In genomic region chr2:159399716-159400525, GRCh38 we compare ENCODE assay signal across 12 cellular contexts.
DNase-seq lines count a peak whose midpoint lies in the region; ATAC-seq and TF ChIP-seq lines count a peak whose summit lies in the region.
"Had no signal": no experiment of that assay in that cellular context is flagged by ENCODE, and none has a peak within 500 bp of the region (broad histone marks: within the 10 kb centered on the region; RNA-seq: fewer than 3 reads in every experiment).

No MANE protein-coding gene starts in this region.

- H3K4me3 ChIP-seq in HEK293 (ENCODE audit: low read depth, low read length) (no peak overlapping the region), OCI-LY7 (ENCODE audit: low read depth, low read length, poor library complexity, severe bottlenecking) (no peak overlapping the region), fibroblast of mammary gland (ENCODE audit: control insufficient read depth, low read depth, low read length) (no peak overlapping the region), trophoblast cell (ENCODE audit: low read depth, low read length) (no peak overlapping the region)
- H3K4me3 ChIP-seq: skin epidermis had no signal

- H3K14ac ChIP-seq in trophoblast cell (ENCODE audit: low read length): no peak overlapping the region

- H3K9me3 Mint-ChIP-seq in nephron progenitor cell: no peaks in the 10 kb centered on the region

- H2BK5ac ChIP-seq in trophoblast cell (ENCODE audit: low read depth, low read length, poor library complexity): no peak overlapping the region

- H3K27ac ChIP-seq in HEK293 (ENCODE audit: extremely low read depth, low read depth, low read length) (no peak overlapping the region), OCI-LY7 (ENCODE audit: low read depth, low read length, poor library complexity, severe bottlenecking) (no peak overlapping the region), trophoblast cell (ENCODE audit: low read depth, low read length) (no peak overlapping the region)
- H3K27ac ChIP-seq: skin epidermis had no signal

- H3K36me3 ChIP-seq in HEK293 (ENCODE audit: control insufficient read depth in 2 of 2, insufficient read depth in 1 of 2, low read length in 2 of 2) (no peaks in the 10 kb centered on the region), OCI-LY7 (ENCODE audit: insufficient read depth, low read length) (no peaks in the 10 kb centered on the region), trophoblast cell (ENCODE audit: control insufficient read depth in 1 of 2, insufficient read depth in 2 of 2, low read length in 2 of 2) (peaks cover 0 to 4% of the 10 kb centered on the region in 2 experiments)

- POLR2A ChIA-PET in HEK293 (lab: Yijun Ruan, JAX) (no interaction called here), OCI-LY7 (lab: Charles Lee) (interaction anchor here (0.7 kb wide), 1 partner anchor 12 kb away, joined by 3 read pairs; no protein-coding TSS in a partner anchor)

- H3K9me2 ChIP-seq in OCI-LY7 (ENCODE audit: insufficient read depth, low read length): no peaks in the 10 kb centered on the region

- H4K91ac ChIP-seq in trophoblast cell (ENCODE audit: low read depth, low read length): no peak overlapping the region

- H2AK5ac ChIP-seq in trophoblast cell (ENCODE audit: low read length): no peak overlapping the region

- H4K8ac ChIP-seq in trophoblast cell (ENCODE audit: low read depth, low read length): no peak overlapping the region

- peak overlapping the region; percentile 3; the same call in 1 of the 2 replicates for H2AFZ ChIP-seq in OCI-LY7 (ENCODE audit: low read length)
- H2AFZ ChIP-seq in trophoblast cell (ENCODE audit: insufficient read depth, low read length, poor library complexity): no peak overlapping the region

- no peaks in the 10 kb centered on the region for H3K79me1 ChIP-seq in trophoblast cell (ENCODE audit: low read length)

- H3K18ac ChIP-seq in trophoblast cell (ENCODE audit: low read length): no peak overlapping the region

- no peaks in the 10 kb centered on the region for H3K79me2 ChIP-seq in OCI-LY7 (ENCODE audit: insufficient read depth, low read depth, low read length)
- H3K79me2 ChIP-seq in trophoblast cell (ENCODE audit: control insufficient read depth, insufficient read depth, low read length, poor library complexity): no peaks in the 10 kb centered on the region

- no CpG with 5 or more reads among the region's 6 CpGs for WGBS in trophoblast cell (ENCODE audit: extremely low coverage, insufficient coverage, insufficient read length)

- no peak overlapping the region for H2BK12ac ChIP-seq in trophoblast cell (ENCODE audit: low read length)

- H3K23ac ChIP-seq in trophoblast cell (ENCODE audit: low read length): no peak overlapping the region

- TF ChIP-seq CTCF in HEK293 (tag by site-specific recombination; IDR thresholded peaks at IDR 0.05): no peak
- TF ChIP-seq CTCF in OCI-LY7 (conservative IDR thresholded peaks at IDR 0.05; ENCODE audit: low read length): no peak
- no peak for TF ChIP-seq CTCF in fibroblast of mammary gland (conservative IDR thresholded peaks at IDR 0.05; ENCODE audit: control insufficient read depth, insufficient read depth, low read depth, low read length)
- no peak for TF ChIP-seq CTCF in nephron progenitor cell (IDR thresholded peaks at IDR 0.05)

- DNase-seq in OCI-LY7 (ENCODE audit: low spot score) (no peak), fibroblast of mammary gland (ENCODE audit: low read depth) (peak; percentile 11), trophoblast cell (peak; percentile 9 to 77), head of caudate nucleus (no peak), nephron progenitor cell (no peak)
- DNase-seq: activated CD4-positive, alpha-beta T cell treated with anti-CD3 and anti-CD28 coated beads for 48 hours; activated effector memory CD4-positive, alpha-beta T cell treated with Interleukin-2 at 50 U/mL for 16 hours; DND-41; NCI-H1092 had no signal

- H3K4me1 ChIP-seq in HEK293 (ENCODE audit: control insufficient read depth, insufficient read depth, low read length) (peaks cover 19% of the 10 kb centered on the region), OCI-LY7 (ENCODE audit: insufficient read depth, low read length, poor library complexity, severe bottlenecking) (no peaks in the 10 kb centered on the region), trophoblast cell (ENCODE audit: control insufficient read depth in 1 of 2, insufficient read depth in 2 of 2, low read length in 2 of 2) (no peaks in the 10 kb centered on the region)

- H3K36me3 Mint-ChIP-seq in nephron progenitor cell (ENCODE audit: low read depth): peaks cover 23% of the 10 kb centered on the region

- intact Hi-C loops in OCI-LY7 (cut with micrococcal nuclease; ENCODE audit: unreplicated experiment): no loop called here
- intact Hi-C loops in head of caudate nucleus (cut with DNase I): no loop called here

- no peak overlapping the region for H3K4me2 ChIP-seq in OCI-LY7 (ENCODE audit: low read length)
- no peak overlapping the region for H3K4me2 ChIP-seq in trophoblast cell (ENCODE audit: low read length)

- no TSS peak for BruUV-seq in OCI-LY7 (replicated peaks; lab: Mats Ljungman, UMichigan)

- no peak overlapping the region for H3K4me3 Mint-ChIP-seq in nephron progenitor cell

- no peak overlapping the region for H3K4ac ChIP-seq in trophoblast cell (ENCODE audit: low read depth, low read length)

- H4K20me1 ChIP-seq in OCI-LY7 (ENCODE audit: insufficient read depth, low read length): no peaks in the 10 kb centered on the region

- no peaks in the 10 kb centered on the region for H3K27me3 ChIP-seq in trophoblast cell (ENCODE audit: insufficient read depth, low read length)

- peaks cover 6% of the 10 kb centered on the region for H3K4me1 Mint-ChIP-seq in nephron progenitor cell

- H3K9me3 ChIP-seq in HEK293 (ENCODE audit: control insufficient read depth, insufficient read depth, low read depth, low read length) (no peaks in the 10 kb centered on the region), OCI-LY7 (ENCODE audit: low read length) (no peaks in the 10 kb centered on the region), trophoblast cell (ENCODE audit: insufficient read depth, low read depth, low read length) (no peaks in the 10 kb centered on the region)

- H3K27me3 Mint-ChIP-seq in nephron progenitor cell (ENCODE audit: low read depth, poor library complexity): no peaks in the 10 kb centered on the region

- H3K27ac Mint-ChIP-seq in nephron progenitor cell: no peak overlapping the region

- H3K9ac ChIP-seq in trophoblast cell (ENCODE audit: low read length): no peak overlapping the region

- no peak overlapping the region for H4K12ac ChIP-seq in trophoblast cell (ENCODE audit: low read depth, low read length)

- ATAC-seq in GM19397 (IDR thresholded peaks at IDR 0.05; ENCODE audit: unreplicated experiment): no peak

- no peak overlapping the region for H2BK120ac ChIP-seq in trophoblast cell (ENCODE audit: insufficient read depth, low read length, poor library complexity)

- CTCF ChIA-PET in HEK293 (lab: Yijun Ruan, JAX): interaction anchor here (0.6 kb wide), 1 partner anchor 613 kb away, joined by 3 read pairs; no protein-coding TSS in a partner anchor
- CTCF ChIA-PET in OCI-LY7 (lab: Charles Lee; ENCODE audit: unreplicated experiment): interaction anchor here (0.5 kb wide), 1 partner anchor 200 kb away, joined by 3 read pairs; no protein-coding TSS in a partner anchor

TF ChIP-seq in HEK293, 187 proteins besides CTCF, POLR2A, EP300 and RAD21:
- no peak for TF ChIP-seq ZNF404 (tag by site-specific recombination; IDR thresholded peaks at IDR 0.05)
- peak; percentile 95 for TF ChIP-seq PRDM6 (tag by site-specific recombination; IDR thresholded peaks at IDR 0.05)

Comparison
In these comparisons a context has a peak if more than half of its experiments do, and no peak if none do; other contexts are left out.
1. DNase-seq: peak in fibroblast of mammary gland (single experiment) and trophoblast cell (2 of 2); none in OCI-LY7 (single experiment), head of caudate nucleus (0 of 42) and nephron progenitor cell (single experiment).